23 cellular contexts compared by ENCODE assay signal in genomic region chr17:57143341-57143740, GRCh38.
"Had no signal": no experiment of that assay in that cellular context is flagged by ENCODE, and none has a peak within 500 bp of the region (broad histone marks: within the 10 kb centered on the region; RNA-seq: fewer than 3 reads in every experiment).

No MANE protein-coding gene starts in this region.

- H3K4me1 ChIP-seq: adrenal gland, lower lobe of right lung, suprapubic skin, transverse colon, uterus had no signal

- DNase-seq: activated CD4-positive, alpha-beta T cell treated with anti-CD3 and anti-CD28 coated beads for 36 hours; activated CD4-positive, alpha-beta T cell treated with anti-CD3 and anti-CD28 coated beads, Interleukin-2, amount 50 U/mL, for 48 hours; activated gamma-delta T cell; caudate nucleus; endodermal cell; gastrocnemius medialis; head of caudate nucleus; lower lobe of right lung; occipital lobe; retina; stimulated activated CD4-positive, alpha-beta T cell treated with anti-CD3 and anti-CD28 coated beads, Interleukin-2, amount 100 ng/mL, for 48 hours; stimulated activated naive CD8-positive, alpha-beta T cell treated with anti-CD3 and anti-CD28 coated beads, Interleukin-15, amount 100 ng/mL, for 72 hours; T-helper 2 cell; transverse colon; uterus had no signal

- ATAC-seq: activated CD4-positive, alpha-beta T cell treated with anti-CD3 and anti-CD28 coated beads for 36 hours; activated naive CD4-positive, alpha-beta T cell treated with anti-CD3 and anti-CD28 coated beads, Interleukin-2, amount 50 U/mL, for 72 hours; gastrocnemius medialis; lower lobe of right lung; natural killer cell treated with Interleukin-12 subunit alpha and Interleukin-12 subunit beta and Interleukin-15 and Interleukin-18, amount 100 ng/mL, for 72 hours; stimulated activated naive CD8-positive, alpha-beta T cell treated with anti-CD3 and anti-CD28 coated beads, Interleukin-15, amount 100 ng/mL, for 72 hours had no signal

- H3K9me3 ChIP-seq: adrenal gland, gastrocnemius medialis, lower lobe of right lung, suprapubic skin, transverse colon, uterus had no signal

- H3K27ac Mint-ChIP-seq: activated CD4-positive, alpha-beta T cell treated with anti-CD3 and anti-CD28 coated beads for 36 hours; activated naive CD4-positive, alpha-beta T cell treated with anti-CD3 and anti-CD28 coated beads, Interleukin-2, amount 50 U/mL, for 72 hours; endodermal cell; natural killer cell treated with Interleukin-12 subunit alpha and Interleukin-12 subunit beta and Interleukin-15 and Interleukin-18, amount 100 ng/mL, for 72 hours; stimulated activated naive CD8-positive, alpha-beta T cell treated with anti-CD3 and anti-CD28 coated beads, Interleukin-15, amount 100 ng/mL, for 72 hours had no signal

- H3K27ac ChIP-seq: adrenal gland, epithelial cell of prostate, gastrocnemius medialis, lower lobe of right lung, skin epidermis, suprapubic skin, transverse colon, uterus had no signal

- H3K27me3 ChIP-seq: adrenal gland, gastrocnemius medialis, transverse colon, uterus had no signal

- H3K36me3 Mint-ChIP-seq: activated naive CD4-positive, alpha-beta T cell treated with anti-CD3 and anti-CD28 coated beads, Interleukin-2, amount 50 U/mL, for 72 hours; natural killer cell treated with Interleukin-12 subunit alpha and Interleukin-12 subunit beta and Interleukin-15 and Interleukin-18, amount 100 ng/mL, for 72 hours had no signal

- H3K4me3 ChIP-seq: adrenal gland, gastrocnemius medialis, lower lobe of right lung, skin epidermis, suprapubic skin, transverse colon, uterus had no signal

- H3K4me3 Mint-ChIP-seq: activated CD4-positive, alpha-beta T cell treated with anti-CD3 and anti-CD28 coated beads for 36 hours; endodermal cell; natural killer cell treated with Interleukin-12 subunit alpha and Interleukin-12 subunit beta and Interleukin-15 and Interleukin-18, amount 100 ng/mL, for 72 hours; stimulated activated naive CD8-positive, alpha-beta T cell treated with anti-CD3 and anti-CD28 coated beads, Interleukin-15, amount 100 ng/mL, for 72 hours had no signal

- H3K9me3 Mint-ChIP-seq: activated naive CD4-positive, alpha-beta T cell treated with anti-CD3 and anti-CD28 coated beads, Interleukin-2, amount 50 U/mL, for 72 hours; endodermal cell; natural killer cell treated with Interleukin-12 subunit alpha and Interleukin-12 subunit beta and Interleukin-15 and Interleukin-18, amount 100 ng/mL, for 72 hours had no signal

- H3K36me3 ChIP-seq: adrenal gland, gastrocnemius medialis, lower lobe of right lung, suprapubic skin, transverse colon, uterus had no signal

- FAIRE-seq: colon, keratinocyte had no signal

- H3K4me1 Mint-ChIP-seq: activated CD4-positive, alpha-beta T cell treated with anti-CD3 and anti-CD28 coated beads for 36 hours; endodermal cell; stimulated activated naive CD8-positive, alpha-beta T cell treated with anti-CD3 and anti-CD28 coated beads, Interleukin-15, amount 100 ng/mL, for 72 hours had no signal
